8 cellular contexts compared by ENCODE assay signal in the genomic region with DNA sequence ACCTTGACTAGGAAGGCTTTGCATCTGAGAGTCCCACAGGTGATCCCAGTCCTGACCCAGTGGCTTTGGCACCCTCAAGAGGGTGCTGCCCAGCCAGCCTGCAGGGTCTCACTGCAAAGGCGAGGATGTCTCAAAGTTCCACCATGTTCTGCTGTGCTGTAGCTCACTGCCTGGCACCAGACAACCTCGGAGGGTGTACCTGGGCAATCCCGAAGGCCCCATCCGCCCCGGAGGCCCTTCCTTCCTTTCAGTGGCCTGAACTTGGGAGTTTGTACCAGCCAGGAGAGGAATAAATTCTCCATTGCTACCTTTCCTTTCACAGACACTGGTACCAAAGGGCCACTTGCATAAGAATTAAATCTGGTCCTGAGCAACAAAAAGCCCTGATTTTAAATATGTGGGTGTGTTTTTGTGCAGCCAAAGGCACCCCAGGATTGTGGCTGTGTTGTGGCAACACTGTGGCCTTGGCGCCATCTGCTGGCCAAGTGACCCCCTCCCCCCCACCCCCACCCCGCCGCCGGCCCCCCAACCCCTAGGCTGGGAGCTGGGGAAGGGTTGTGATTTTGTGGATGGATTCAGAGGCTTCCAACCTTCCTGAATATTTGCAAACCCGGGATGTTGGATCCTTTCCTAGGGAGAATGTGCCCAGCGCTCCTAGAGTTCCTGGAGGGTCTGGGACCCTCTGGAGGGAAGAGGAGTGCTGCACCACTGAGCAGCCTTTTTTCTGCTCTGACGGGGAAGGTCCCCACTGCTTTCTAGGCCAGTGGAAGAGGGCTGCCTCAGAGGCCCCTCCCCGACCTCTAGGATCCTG. TPM values are rescaled to one million over a fixed set of nuclear protein-coding genes. Genes with fewer than 3 reads are reported as not detected.
DNase-seq lines count a peak whose midpoint lies in the region; ATAC-seq and TF ChIP-seq lines count a peak whose summit lies in the region.

No MANE protein-coding gene starts in this region.

- no peaks in the 10 kb centered on the region for H3K9me3 Mint-ChIP-seq in osteocyte (ENCODE audit: unreplicated experiment)

- TF ChIP-seq CTCF in GM12875 (IDR thresholded peaks at IDR 0.05; ENCODE audit: borderline replicate concordance, insufficient read depth, low read depth, low read length) (peak; percentile 48; the same call in 1 of the 2 replicates), RWPE2 (IDR thresholded peaks at IDR 0.05; ENCODE audit: poor library complexity, severe bottlenecking) (peak; percentile 59), osteocyte (IDR thresholded peaks at IDR 0.05) (peak; percentile 60), coronary artery (IDR thresholded peaks at IDR 0.05) (no peak)

- no peaks in the 10 kb centered on the region for H3K36me3 Mint-ChIP-seq in osteocyte (ENCODE audit: unreplicated experiment)

- H3K9me3 ChIP-seq in RWPE2 (ENCODE audit: severe bottlenecking), result no peaks in the 10 kb centered on the region

- H3K27ac Mint-ChIP-seq in osteocyte (ENCODE audit: unreplicated experiment), result no peak overlapping the region

- no peaks in the 10 kb centered on the region for H3K4me1 Mint-ChIP-seq in osteocyte (ENCODE audit: unreplicated experiment)

- peak; percentile 17; the same call in 1 of the 3 replicates for ATAC-seq in RWPE2 (ENCODE audit: low read depth)

- H3K4me3 Mint-ChIP-seq in osteocyte (ENCODE audit: unreplicated experiment), result no peak overlapping the region

- H3K27me3 Mint-ChIP-seq in osteocyte (ENCODE audit: unreplicated experiment), result peaks cover 8% of the 10 kb centered on the region

- H3K27ac ChIP-seq in RWPE2 (ENCODE audit: poor library complexity, severe bottlenecking), result no peak overlapping the region
- no peak overlapping the region for H3K27ac ChIP-seq in coronary artery

- H3K4me1 ChIP-seq in RWPE2 (ENCODE audit: insufficient read depth, poor library complexity, severe bottlenecking), result no peaks in the 10 kb centered on the region

- H3K36me3 ChIP-seq in RWPE2 (ENCODE audit: low read depth), result no peaks in the 10 kb centered on the region

- no peak for DNase-seq in RWPE2 (ENCODE audit: low spot score)
- peak; percentile 51 for DNase-seq in dermis blood vessel endothelial cell
- no peak for DNase-seq in osteocyte (ENCODE audit: extremely low spot score, unreplicated experiment)
- no peak for DNase-seq in MV-4-11 (lab: John Stamatoyannopoulos, UW)
- DNase-seq in coronary artery (ENCODE audit: low spot score), result no peak
- no peak for DNase-seq in foreskin melanocyte
- no peak for DNase-seq in NCI-H1930 (lab: John Stamatoyannopoulos, UW)

- no peaks in the 10 kb centered on the region for H3K27me3 ChIP-seq in RWPE2 (ENCODE audit: insufficient read depth, poor library complexity, severe bottlenecking)

- no peak overlapping the region for H3K4me3 ChIP-seq in GM12875 (ENCODE audit: low read depth, low read length)
- H3K4me3 ChIP-seq in RWPE2 (ENCODE audit: severe bottlenecking), result no peak overlapping the region
- H3K4me3 ChIP-seq in coronary artery, result no peak overlapping the region

RNA-seq across cellular contexts. Expression of a gene that starts 9.7 kb away (rescaled TPM):
- 21.4 and 41.4 TPM in 2 replicates for total RNA-seq in dermis blood vessel endothelial cell
- 57.7 and 60.8 TPM in 2 replicates for total RNA-seq in osteocyte
